Comparison of ENCODE assay signal across 31 cellular contexts in the genomic region with DNA sequence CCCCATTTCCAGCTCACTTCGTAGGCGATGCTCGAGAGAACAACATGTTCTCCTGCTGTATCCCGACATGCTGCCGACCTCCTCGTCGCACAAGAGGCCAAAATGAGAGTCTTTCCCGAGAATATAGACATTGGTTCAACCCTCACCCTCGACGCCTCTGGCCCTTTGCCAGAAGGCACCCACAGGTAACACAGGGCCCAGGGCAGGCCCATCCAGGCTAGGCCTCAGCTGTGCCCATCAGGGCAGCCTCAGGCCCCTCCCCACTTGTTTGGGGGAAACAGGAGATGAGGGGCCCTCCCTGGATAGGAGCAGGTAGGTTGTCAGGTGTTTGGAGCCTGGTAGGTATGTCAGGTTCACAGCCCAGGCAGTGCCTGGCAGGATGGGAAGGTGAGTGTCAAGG. TPM values are rescaled to one million over a fixed set of nuclear protein-coding genes. Genes with fewer than 3 reads are reported as not detected.
"Had no signal": no experiment of that assay in that cellular context is flagged by ENCODE, and none has a peak within 500 bp of the region (broad histone marks: within the 10 kb centered on the region; RNA-seq: fewer than 3 reads in every experiment).

No MANE protein-coding gene starts in this region.

- H3K27ac ChIP-seq: brain microvascular endothelial cell, Peyer's patch, VCaP had no signal

- H3K9me3 ChIP-seq: MG63, Peyer's patch had no signal

- DNase-seq: activated CD4-positive, alpha-beta memory T cell treated with anti-CD3 and anti-CD28 coated beads, Interleukin-2, amount 10 ng/mL, durations not matched to agents 7 days and 5 days; activated CD4-positive, alpha-beta T cell treated with anti-CD3 and anti-CD28 coated beads for 4 hours; activated CD4-positive, CD25-positive, alpha-beta regulatory T cell treated with anti-CD3 and anti-CD28 coated beads, Interleukin-2, amount 50 U/mL, for 72 hours; activated naive CD4-positive, alpha-beta T cell treated with anti-CD3 and anti-CD28 coated beads, Interleukin-2, amount 10 ng/mL, durations not matched to agents 7 days and 5 days; activated naive CD8-positive, alpha-beta T cell treated with anti-CD3 and anti-CD28 coated beads, Interleukin-2, amount 50 U/mL, for 24 hours; aorta; brain microvascular endothelial cell; central memory CD4-positive, alpha-beta T cell; Kasumi-1; KG1; MG63; NCI-H1048; NCI-H1105 treated with DMSO at 0.1 percent for 48 hours; NCI-H1436; NCI-H1694; NCI-H1930; NCI-H2081 treated with DMSO at 0.1 percent for 48 hours; NCI-H226; NCI-H524 treated with DMSO at 0.1 percent for 48 hours; PC-3; RPMI8226; SIG-M5; SW 1271; T-helper 1 cell; T-helper 2 cell; T-helper 9 cell had no signal

- H3K4me1 ChIP-seq: Peyer's patch had no signal

- H3K4me3 ChIP-seq: MG63, Peyer's patch had no signal

- H3K27me3 ChIP-seq: brain microvascular endothelial cell, MG63, Peyer's patch had no signal

- H3K36me3 ChIP-seq: brain microvascular endothelial cell, MG63 had no signal

- ATAC-seq: activated naive CD8-positive, alpha-beta T cell treated with anti-CD3 and anti-CD28 coated beads, Interleukin-2, amount 50 U/mL, for 24 hours; PC-3; SK-N-SH treated with all-trans-retinoic acid at 6 μM for 48 hours had no signal

RNA-seq across cellular contexts. Expression of a gene that starts 2.7 kb away (rescaled TPM):
- total RNA-seq: PC-3, Peyer's patch, SK-MEL-5 had no signal

RNA-seq across cellular contexts. Expression of a gene that starts 56.0 kb away (rescaled TPM):
- total RNA-seq: NCI-H460, SK-MEL-5 had no signal
